26 cellular contexts compared by ENCODE assay signal in genomic region chr12:69947123-69947522, GRCh38.
"Had no signal": no experiment of that assay in that cellular context is flagged by ENCODE, and none has a peak within 500 bp of the region (broad histone marks: within the 10 kb centered on the region; RNA-seq: fewer than 3 reads in every experiment).

No MANE protein-coding gene starts in this region.

- H3K27me3 Mint-ChIP-seq: naive B cell had no signal

- ATAC-seq: esophagus mucosa; gastrocnemius medialis; heart right ventricle; left cardiac atrium; left lung; left ventricle myocardium superior; lower lobe of right lung; naive thymus-derived CD8-positive, alpha-beta T cell had no signal

- H3K4me1 ChIP-seq: esophagus squamous epithelium, gastrocnemius medialis, heart right ventricle, left lung, lower lobe of right lung had no signal

- H3K27me3 ChIP-seq: dorsolateral prefrontal cortex, esophagus squamous epithelium, gastrocnemius medialis, heart right ventricle, left lung had no signal

- H3K9me3 ChIP-seq: esophagus squamous epithelium, gastrocnemius medialis, lower lobe of right lung, mucosa of descending colon had no signal

- H3K4me3 ChIP-seq: coronary artery, dorsolateral prefrontal cortex, esophagus squamous epithelium, gastrocnemius medialis, heart right ventricle, left lung, lower lobe of right lung, mucosa of descending colon had no signal

- H3K36me3 ChIP-seq: esophagus squamous epithelium, gastrocnemius medialis, heart right ventricle, left lung, lower lobe of right lung had no signal

- DNase-seq: dermis blood vessel endothelial cell; dorsolateral prefrontal cortex; effector CD4-positive, alpha-beta T cell; effector memory CD4-positive, alpha-beta T cell; erythroblast; esophagus squamous epithelium; foreskin fibroblast; foreskin melanocyte; gastrocnemius medialis; glutamatergic neuron; head of caudate nucleus; heart right ventricle; hippocampal formation; left cardiac atrium; left lung; left ventricle myocardium superior; lower lobe of right lung; mesenchymal stem cell; mucosa of descending colon; naive B cell; naive thymus-derived CD8-positive, alpha-beta T cell had no signal

- H3K27ac Mint-ChIP-seq: mesothelial cell of epicardium; naive B cell; naive thymus-derived CD8-positive, alpha-beta T cell had no signal

- H3K27ac ChIP-seq: coronary artery, dorsolateral prefrontal cortex, epithelial cell of prostate, esophagus squamous epithelium, gastrocnemius medialis, heart right ventricle, left lung, lower lobe of right lung had no signal

- H3K4me1 Mint-ChIP-seq: naive B cell; naive thymus-derived CD8-positive, alpha-beta T cell had no signal

- H3K4me3 Mint-ChIP-seq: mesothelial cell of epicardium; naive B cell; naive thymus-derived CD8-positive, alpha-beta T cell had no signal

- FAIRE-seq: islet of Langerhans had no signal

- H3K36me3 Mint-ChIP-seq: mesothelial cell of epicardium, naive B cell had no signal
